In the genomic region with DNA sequence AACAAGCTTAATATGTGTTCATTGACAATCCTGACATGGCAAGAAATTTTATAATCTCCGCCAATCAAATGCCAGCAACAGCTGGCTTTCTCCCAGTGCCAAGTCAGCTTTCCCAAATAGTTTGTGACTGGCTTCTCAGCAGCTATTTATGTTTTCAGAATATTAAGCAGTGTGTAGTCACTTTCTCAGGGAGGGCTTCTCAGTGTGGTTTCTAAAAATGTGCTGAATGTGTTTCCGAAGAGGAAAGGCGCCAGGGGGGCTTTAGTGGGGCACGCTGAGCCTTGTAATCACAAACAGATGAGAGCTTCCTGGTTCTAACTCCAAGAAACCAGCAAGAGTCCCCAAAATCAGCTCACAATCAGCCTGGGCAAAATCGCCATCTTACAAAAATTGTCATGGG, we compare ENCODE assay signal across 24 cellular contexts.
A peak's percentile ranks its signal among the peaks of the same experiment; 100 is the strongest.
DNase-seq lines count a peak whose midpoint lies in the region; TF ChIP-seq lines count a peak whose summit lies in the region.
"Had no signal": no experiment of that assay in that cellular context is flagged by ENCODE, and none has a peak within 500 bp of the region (broad histone marks: within the 10 kb centered on the region; RNA-seq: fewer than 3 reads in every experiment).

No MANE protein-coding gene starts in this region.

- POLR2A ChIA-PET in activated CD4-positive, alpha-beta memory T cell treated with anti-CD3 and anti-CD28 coated beads, Interleukin-2, amount 10 ng/mL, durations not matched to agents 7 days and 5 days (lab: Charles Lee), result no interaction called here

- CTCF ChIA-PET in activated CD4-positive, alpha-beta memory T cell treated with anti-CD3 and anti-CD28 coated beads, Interleukin-2, amount 10 ng/mL, durations not matched to agents 7 days and 5 days (lab: Charles Lee), result no interaction called here

- H3K4me1 Mint-ChIP-seq in activated CD4-positive, alpha-beta memory T cell treated with anti-CD3 and anti-CD28 coated beads, Interleukin-2, amount 10 ng/mL, durations not matched to agents 7 days and 5 days, result no peaks in the 10 kb centered on the region
- H3K4me1 Mint-ChIP-seq: CD4-positive, alpha-beta memory T cell had no signal

- H3K4me3 Mint-ChIP-seq in activated CD4-positive, alpha-beta memory T cell treated with anti-CD3 and anti-CD28 coated beads, Interleukin-2, amount 10 ng/mL, durations not matched to agents 7 days and 5 days, result no peak overlapping the region
- H3K4me3 Mint-ChIP-seq: CD4-positive, alpha-beta memory T cell; H9 had no signal

- H3K4me1 ChIP-seq in osteoblast (ENCODE audit: insufficient read depth, low read length), result no peaks in the 10 kb centered on the region
- H3K4me1 ChIP-seq: BLaER1, Peyer's patch had no signal

- no peaks in the 10 kb centered on the region for H3K9me3 ChIP-seq in osteoblast (ENCODE audit: low read depth, low read length)
- H3K9me3 ChIP-seq: BLaER1, Peyer's patch, SK-N-SH had no signal

- no peaks in the 10 kb centered on the region for H3K27me3 ChIP-seq in osteoblast (ENCODE audit: insufficient read depth, low read length)
- H3K27me3 ChIP-seq: BLaER1, Peyer's patch had no signal

- no peaks in the 10 kb centered on the region for H3K36me3 ChIP-seq in osteoblast (ENCODE audit: insufficient read depth, low read length)
- H3K36me3 ChIP-seq: BLaER1, Peyer's patch had no signal

- no peak overlapping the region for H3K27ac Mint-ChIP-seq in activated CD4-positive, alpha-beta memory T cell treated with anti-CD3 and anti-CD28 coated beads, Interleukin-2, amount 10 ng/mL, durations not matched to agents 7 days and 5 days
- H3K27ac Mint-ChIP-seq: CD4-positive, alpha-beta memory T cell; H9 had no signal

- no peaks in the 10 kb centered on the region for H3K27me3 Mint-ChIP-seq in activated CD4-positive, alpha-beta memory T cell treated with anti-CD3 and anti-CD28 coated beads, Interleukin-2, amount 10 ng/mL, durations not matched to agents 7 days and 5 days

- peak overlapping the region; percentile 20 for H2AFZ ChIP-seq in osteoblast (ENCODE audit: low read length)

- TF ChIP-seq CTCF in AG10803 (conservative IDR thresholded peaks at IDR 0.05; ENCODE audit: low read length) (no peak), choroid plexus epithelial cell (conservative IDR thresholded peaks at IDR 0.05; ENCODE audit: low read depth, low read length) (peak; percentile 2), osteoblast (IDR thresholded peaks at IDR 0.05; ENCODE audit: extremely low read depth, low read depth, low read length) (no peak)

- in situ Hi-C loops in ACHN (cut with HindIII; ENCODE audit: low pct_ligation_motif_present, low pct_unique_long_range_greater_than_20kb, low sequenced_read_pairs), result no loop called here

- no peak overlapping the region for H3K4me3 ChIP-seq in AG10803 (ENCODE audit: low read length)
- no peak overlapping the region for H3K4me3 ChIP-seq in choroid plexus epithelial cell (ENCODE audit: low read depth, low read length)
- no peak overlapping the region for H3K4me3 ChIP-seq in osteoblast (ENCODE audit: insufficient read depth, low read length)
- H3K4me3 ChIP-seq: BLaER1, Peyer's patch had no signal

- no peaks in the 10 kb centered on the region for H4K20me1 ChIP-seq in osteoblast (ENCODE audit: insufficient read depth, low read length)
- H4K20me1 ChIP-seq: BLaER1 had no signal

- no peak overlapping the region for H3K4me2 ChIP-seq in osteoblast (ENCODE audit: insufficient read depth, low read length)
- H3K4me2 ChIP-seq: BLaER1, KMS-11, SK-N-SH had no signal

- peak; percentile 4 for DNase-seq in AG10803 (ENCODE audit: low read depth)
- DNase-seq in RPMI8226, result peak; percentile 7
- peak; percentile 81 for DNase-seq in choroid plexus epithelial cell (ENCODE audit: low read depth)
- DNase-seq in osteoblast (ENCODE audit: insufficient read length, low spot score, missing footprints), result peak; percentile 42
- no peak for DNase-seq in NCI-H1417 (lab: John Stamatoyannopoulos, UW)
- no peak for DNase-seq in activated CD4-positive, alpha-beta memory T cell treated with anti-CD3 and anti-CD28 coated beads, Interleukin-2, amount 10 ng/mL, durations not matched to agents 7 days and 5 days
- no peak for DNase-seq in ACHN
- no peak for DNase-seq in nucleus accumbens (lab: John Stamatoyannopoulos, UW)
- DNase-seq: 8988T; Calu3; CD4-positive, alpha-beta memory T cell; DMS53; H9; NCI-H1436; NCI-H2029 treated with DMSO at 0.1 percent for 48 hours; NCI-H2171; NCI-H446 treated with DMSO at 0.1 percent for 48 hours; NK-92 treated with Interleukin-12 subunit alpha and Interleukin-12 subunit beta, amount 100 ng/mL, for 24 hours; Peyer's patch; SHP77; SK-N-SH had no signal

- no peaks in the 10 kb centered on the region for H3K79me2 ChIP-seq in osteoblast (ENCODE audit: insufficient read depth, low read length)

- H3K36me3 Mint-ChIP-seq in activated CD4-positive, alpha-beta memory T cell treated with anti-CD3 and anti-CD28 coated beads, Interleukin-2, amount 10 ng/mL, durations not matched to agents 7 days and 5 days (ENCODE audit: low read depth), result no peaks in the 10 kb centered on the region
- H3K36me3 Mint-ChIP-seq: CD4-positive, alpha-beta memory T cell had no signal

- no peak overlapping the region for H3K27ac ChIP-seq in osteoblast (ENCODE audit: low read depth, low read length)
- H3K27ac ChIP-seq: BLaER1, HL-60, KMS-11, Peyer's patch had no signal

- no peaks in the 10 kb centered on the region for H3K9me3 Mint-ChIP-seq in activated CD4-positive, alpha-beta memory T cell treated with anti-CD3 and anti-CD28 coated beads, Interleukin-2, amount 10 ng/mL, durations not matched to agents 7 days and 5 days
- H3K9me3 Mint-ChIP-seq: CD4-positive, alpha-beta memory T cell; H9 had no signal

Comparison
In these comparisons a context has a peak if more than half of its experiments do, and no peak if none do; other contexts are left out.
1. DNase-seq: peak in AG10803 (single experiment), RPMI8226 (single experiment), choroid plexus epithelial cell (single experiment) and osteoblast (single experiment); none in NCI-H1417 (0 of 3), activated CD4-positive, alpha-beta memory T cell treated with anti-CD3 and anti-CD28 coated beads, Interleukin-2, amount 10 ng/mL, durations not matched to agents 7 days and 5 days (single experiment), ACHN (single experiment) and nucleus accumbens (0 of 56).